10 cellular contexts compared by ENCODE assay signal in genomic region chr1:116390195-116390594, GRCh38. TPM values are rescaled to one million over a fixed set of nuclear protein-coding genes. Genes with fewer than 3 reads are reported as not detected.
DNase-seq lines count a peak whose midpoint lies in the region; ATAC-seq and TF ChIP-seq lines count a peak whose summit lies in the region.
"Had no signal": no experiment of that assay in that cellular context is flagged by ENCODE, and none has a peak within 500 bp of the region (broad histone marks: within the 10 kb centered on the region; RNA-seq: fewer than 3 reads in every experiment).

No MANE protein-coding gene starts in this region.

- peaks cover 83% of the 10 kb centered on the region for H3K36me3 Mint-ChIP-seq in T-helper 2 cell treated with Interferon-gamma antibody and Interleukin-4, amounts not matched to agents 5 μg/mL and 100 μg/mL, for 36 hours (ENCODE audit: low read depth)

- no peak overlapping the region for H3K4me3 Mint-ChIP-seq in T-helper 2 cell treated with Interferon-gamma antibody and Interleukin-4, amounts not matched to agents 5 μg/mL and 100 μg/mL, for 36 hours

- H3K4me1 Mint-ChIP-seq in T-helper 2 cell treated with Interferon-gamma antibody and Interleukin-4, amounts not matched to agents 5 μg/mL and 100 μg/mL, for 36 hours (ENCODE audit: low read depth) = peaks cover 27% of the 10 kb centered on the region

- TF ChIP-seq CTCF in mucosa of descending colon (IDR thresholded peaks at IDR 0.05) = no peak

- H3K36me3 ChIP-seq in mucosa of descending colon (ENCODE audit: low read depth) = peaks cover 13% of the 10 kb centered on the region

- no peaks in the 10 kb centered on the region for H3K27me3 Mint-ChIP-seq in T-helper 2 cell treated with Interferon-gamma antibody and Interleukin-4, amounts not matched to agents 5 μg/mL and 100 μg/mL, for 36 hours (ENCODE audit: low read depth)

- no peaks in the 10 kb centered on the region for H3K9me3 Mint-ChIP-seq in T-helper 2 cell treated with Interferon-gamma antibody and Interleukin-4, amounts not matched to agents 5 μg/mL and 100 μg/mL, for 36 hours

- H3K27ac Mint-ChIP-seq in T-helper 2 cell treated with Interferon-gamma antibody and Interleukin-4, amounts not matched to agents 5 μg/mL and 100 μg/mL, for 36 hours = no peak overlapping the region

- H3K9me3 ChIP-seq in mucosa of descending colon = no peaks in the 10 kb centered on the region
- H3K9me3 ChIP-seq: tibial artery had no signal

- H3K4me1 ChIP-seq in mucosa of descending colon (ENCODE audit: low read depth) = peaks cover 7% of the 10 kb centered on the region
- H3K4me1 ChIP-seq: tibial artery had no signal

- ATAC-seq in GM18858 (IDR thresholded peaks at IDR 0.05; ENCODE audit: unreplicated experiment) (peak; percentile 89), HG02623 (IDR thresholded peaks at IDR 0.05; ENCODE audit: unreplicated experiment) (peak; percentile 64), mucosa of descending colon (peak; percentile 25), HG02588 (IDR thresholded peaks at IDR 0.05; ENCODE audit: unreplicated experiment) (no peak), Right ventricle myocardium inferior (no peak)

- DNase-seq in T-helper 2 cell treated with Interferon-gamma antibody and Interleukin-4, amounts not matched to agents 5 μg/mL and 100 μg/mL, for 36 hours (ENCODE audit: low spot score) = peak; percentile 34
- DNase-seq in mucosa of descending colon (no peak), OCI-M1 (lab: John Stamatoyannopoulos, UW) (no peak), Right ventricle myocardium inferior (ENCODE audit: missing footprints) (no peak), NCI-H510A treated with DMSO at 0.1 percent for 48 hours (lab: John Stamatoyannopoulos, UW) (no peak)
- DNase-seq: DMS153, tibial artery had no signal

- H3K4me3 ChIP-seq in mucosa of descending colon = no peak overlapping the region
- H3K4me3 ChIP-seq: tibial artery had no signal

- intact Hi-C loops in mucosa of descending colon (cut with DNase I, micrococcal nuclease) (no loop called here), Right ventricle myocardium inferior (cut with DNase I) (no loop called here)

RNA-seq across cellular contexts. Expression of gene ATP1A1, which starts 17.2 kb away (rescaled TPM):
- 1,000 to 10,000 TPM; 1,136 to 3,461 (median 1,634) TPM for total RNA-seq in mucosa of descending colon
- total RNA-seq in Right ventricle myocardium inferior = 298 TPM

Comparison
In these comparisons a context has a peak if more than half of its experiments do, and no peak if none do; other contexts are left out.
1. ATAC-seq: peak in GM18858 (single experiment), HG02623 (single experiment) and mucosa of descending colon (single experiment); none in HG02588 (single experiment) and Right ventricle myocardium inferior (single experiment).